Comparison of ENCODE assay signal across 1 cellular context in genomic region chr22:21457023-21457787, GRCh38.
TF ChIP-seq lines count a peak whose summit lies in the region.

No MANE protein-coding gene starts in this region.

TF ChIP-seq in HepG2, 621 proteins besides CTCF, POLR2A, EP300 and RAD21 (continued from another document and continues in another):
- TF ChIP-seq, protein P1, sequence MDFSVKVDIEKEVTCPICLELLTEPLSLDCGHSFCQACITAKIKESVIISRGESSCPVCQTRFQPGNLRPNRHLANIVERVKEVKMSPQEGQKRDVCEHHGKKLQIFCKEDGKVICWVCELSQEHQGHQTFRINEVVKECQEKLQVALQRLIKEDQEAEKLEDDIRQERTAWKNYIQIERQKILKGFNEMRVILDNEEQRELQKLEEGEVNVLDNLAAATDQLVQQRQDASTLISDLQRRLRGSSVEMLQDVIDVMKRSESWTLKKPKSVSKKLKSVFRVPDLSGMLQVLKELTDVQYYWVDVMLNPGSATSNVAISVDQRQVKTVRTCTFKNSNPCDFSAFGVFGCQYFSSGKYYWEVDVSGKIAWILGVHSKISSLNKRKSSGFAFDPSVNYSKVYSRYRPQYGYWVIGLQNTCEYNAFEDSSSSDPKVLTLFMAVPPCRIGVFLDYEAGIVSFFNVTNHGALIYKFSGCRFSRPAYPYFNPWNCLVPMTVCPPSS (IDR thresholded peaks at IDR 0.05), result no peak
- TF ChIP-seq RXRB (CRISPR knock-in tag; IDR thresholded peaks at IDR 0.05; ENCODE audit: borderline replicate concordance), result peak; percentile 50; the same call in 1 of the 2 replicates
- no peak for TF ChIP-seq ZBTB34 (CRISPR knock-in tag; IDR thresholded peaks at IDR 0.05)
- no peak for TF ChIP-seq MED13 (CRISPR knock-in tag; IDR thresholded peaks at IDR 0.05)
- no peak; the same call in 1 of the 2 replicates for TF ChIP-seq KLF11 (CRISPR knock-in tag; IDR thresholded peaks at IDR 0.05)
- no peak; the same call in 1 of the 2 replicates for TF ChIP-seq ZMYM3 (CRISPR knock-in tag; IDR thresholded peaks at IDR 0.05)
- no peak for TF ChIP-seq ZMYM2 (CRISPR knock-in tag; IDR thresholded peaks at IDR 0.05)
- TF ChIP-seq CHD4 (IDR thresholded peaks at IDR 0.05; ENCODE audit: borderline replicate concordance, low read length), result no peak
- TF ChIP-seq LRRFIP1 (CRISPR knock-in tag; conservative IDR thresholded peaks at IDR 0.05), result no peak
- no peak for TF ChIP-seq EZH2 (conservative IDR thresholded peaks at IDR 0.05; ENCODE audit: low read depth, low read length)
- TF ChIP-seq ZIK1 (CRISPR knock-in tag; IDR thresholded peaks at IDR 0.05; ENCODE audit: borderline replicate concordance, low read depth), result no peak
- no peak for TF ChIP-seq ZNF3 (CRISPR knock-in tag; IDR thresholded peaks at IDR 0.05)
- no peak for TF ChIP-seq ZNF12 (CRISPR knock-in tag; IDR thresholded peaks at IDR 0.05)
- TF ChIP-seq ETV6 (CRISPR knock-in tag; conservative IDR thresholded peaks at IDR 0.05), result no peak
- TF ChIP-seq ZNF7 (CRISPR knock-in tag; IDR thresholded peaks at IDR 0.05), result no peak
- TF ChIP-seq, protein P2, sequence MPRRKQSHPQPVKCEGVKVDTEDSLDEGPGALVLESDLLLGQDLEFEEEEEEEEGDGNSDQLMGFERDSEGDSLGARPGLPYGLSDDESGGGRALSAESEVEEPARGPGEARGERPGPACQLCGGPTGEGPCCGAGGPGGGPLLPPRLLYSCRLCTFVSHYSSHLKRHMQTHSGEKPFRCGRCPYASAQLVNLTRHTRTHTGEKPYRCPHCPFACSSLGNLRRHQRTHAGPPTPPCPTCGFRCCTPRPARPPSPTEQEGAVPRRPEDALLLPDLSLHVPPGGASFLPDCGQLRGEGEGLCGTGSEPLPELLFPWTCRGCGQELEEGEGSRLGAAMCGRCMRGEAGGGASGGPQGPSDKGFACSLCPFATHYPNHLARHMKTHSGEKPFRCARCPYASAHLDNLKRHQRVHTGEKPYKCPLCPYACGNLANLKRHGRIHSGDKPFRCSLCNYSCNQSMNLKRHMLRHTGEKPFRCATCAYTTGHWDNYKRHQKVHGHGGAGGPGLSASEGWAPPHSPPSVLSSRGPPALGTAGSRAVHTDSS (CRISPR knock-in tag; conservative IDR thresholded peaks at IDR 0.05), result no peak
- TF ChIP-seq, protein P3, sequence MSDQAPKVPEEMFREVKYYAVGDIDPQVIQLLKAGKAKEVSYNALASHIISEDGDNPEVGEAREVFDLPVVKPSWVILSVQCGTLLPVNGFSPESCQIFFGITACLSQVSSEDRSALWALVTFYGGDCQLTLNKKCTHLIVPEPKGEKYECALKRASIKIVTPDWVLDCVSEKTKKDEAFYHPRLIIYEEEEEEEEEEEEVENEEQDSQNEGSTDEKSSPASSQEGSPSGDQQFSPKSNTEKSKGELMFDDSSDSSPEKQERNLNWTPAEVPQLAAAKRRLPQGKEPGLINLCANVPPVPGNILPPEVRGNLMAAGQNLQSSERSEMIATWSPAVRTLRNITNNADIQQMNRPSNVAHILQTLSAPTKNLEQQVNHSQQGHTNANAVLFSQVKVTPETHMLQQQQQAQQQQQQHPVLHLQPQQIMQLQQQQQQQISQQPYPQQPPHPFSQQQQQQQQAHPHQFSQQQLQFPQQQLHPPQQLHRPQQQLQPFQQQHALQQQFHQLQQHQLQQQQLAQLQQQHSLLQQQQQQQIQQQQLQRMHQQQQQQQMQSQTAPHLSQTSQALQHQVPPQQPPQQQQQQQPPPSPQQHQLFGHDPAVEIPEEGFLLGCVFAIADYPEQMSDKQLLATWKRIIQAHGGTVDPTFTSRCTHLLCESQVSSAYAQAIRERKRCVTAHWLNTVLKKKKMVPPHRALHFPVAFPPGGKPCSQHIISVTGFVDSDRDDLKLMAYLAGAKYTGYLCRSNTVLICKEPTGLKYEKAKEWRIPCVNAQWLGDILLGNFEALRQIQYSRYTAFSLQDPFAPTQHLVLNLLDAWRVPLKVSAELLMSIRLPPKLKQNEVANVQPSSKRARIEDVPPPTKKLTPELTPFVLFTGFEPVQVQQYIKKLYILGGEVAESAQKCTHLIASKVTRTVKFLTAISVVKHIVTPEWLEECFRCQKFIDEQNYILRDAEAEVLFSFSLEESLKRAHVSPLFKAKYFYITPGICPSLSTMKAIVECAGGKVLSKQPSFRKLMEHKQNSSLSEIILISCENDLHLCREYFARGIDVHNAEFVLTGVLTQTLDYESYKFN (CRISPR knock-in tag; conservative IDR thresholded peaks at IDR 0.05), result peak; percentile 89
- TF ChIP-seq POLR2G (IDR thresholded peaks at IDR 0.05; ENCODE audit: low read depth, low read length), result no peak
- no peak for TF ChIP-seq PHF20 (CRISPR knock-in tag; IDR thresholded peaks at IDR 0.05)
- peak; percentile 61; the same call in 1 of the 2 replicates for TF ChIP-seq MAX (IDR thresholded peaks at IDR 0.05)
- peak; percentile 68; the same call in 1 of the 2 replicates for TF ChIP-seq ARID4A (CRISPR knock-in tag; IDR thresholded peaks at IDR 0.05; ENCODE audit: borderline replicate concordance)
- peak; percentile 74; the same call in 1 of the 2 replicates for TF ChIP-seq AHDC1 (CRISPR knock-in tag; IDR thresholded peaks at IDR 0.05; ENCODE audit: borderline replicate concordance)
- TF ChIP-seq ZNF281 (CRISPR knock-in tag; IDR thresholded peaks at IDR 0.05; ENCODE audit: borderline replicate concordance), result peak; percentile 32; the same call in 1 of the 2 replicates
- TF ChIP-seq ZBTB20 (CRISPR knock-in tag; IDR thresholded peaks at IDR 0.05; ENCODE audit: borderline replicate concordance, low read depth), result no peak; the same call in 1 of the 2 replicates
- no peak for TF ChIP-seq NFE2L1 (CRISPR knock-in tag; IDR thresholded peaks at IDR 0.05; ENCODE audit: borderline replicate concordance)
